Comparison of ENCODE assay signal across 8 cellular contexts in the genomic region with DNA sequence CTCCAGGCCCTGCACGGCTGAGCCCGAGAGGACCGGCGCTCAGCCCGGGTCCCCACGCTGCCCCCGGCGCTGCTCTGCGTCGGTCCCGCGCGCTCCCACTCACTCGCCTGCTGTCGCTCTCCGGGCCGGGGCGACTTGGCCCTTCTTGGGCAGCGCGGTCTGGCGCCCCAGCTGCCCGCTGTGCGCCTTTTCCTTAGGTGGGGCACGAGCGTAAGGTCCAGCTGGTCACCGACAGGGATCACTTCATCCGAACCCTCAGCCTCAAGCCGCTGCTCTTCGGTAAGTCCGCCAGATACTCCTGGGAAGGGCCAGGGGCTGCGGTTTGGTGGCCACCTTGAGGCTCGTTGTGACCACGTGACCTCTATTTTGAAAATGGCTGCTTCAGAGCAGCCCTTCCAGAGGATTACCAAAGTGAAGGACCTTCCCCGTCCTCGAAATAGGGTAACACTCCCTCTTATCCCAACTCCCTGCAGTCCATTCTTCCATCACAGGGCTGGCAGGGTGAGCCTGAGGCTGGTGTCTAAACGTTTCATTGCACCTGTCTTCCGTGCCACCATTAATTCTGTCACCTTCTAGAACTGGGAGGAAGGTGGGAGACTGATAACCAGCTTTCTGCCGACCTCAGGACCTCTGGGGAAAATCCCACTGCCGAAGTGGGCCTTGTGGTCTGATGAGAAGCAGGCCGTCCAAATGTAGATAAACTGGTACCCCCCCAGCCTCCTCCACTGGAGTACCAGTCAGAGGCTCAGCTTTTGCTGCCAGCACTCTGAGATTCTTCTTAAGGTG. TPM values are rescaled to one million over a fixed set of nuclear protein-coding genes. Genes with fewer than 3 reads are reported as not detected.
DNase-seq lines count a peak whose midpoint lies in the region; ATAC-seq and TF ChIP-seq lines count a peak whose summit lies in the region.

No MANE protein-coding gene starts in this region.

- WGBS in tibial nerve, 2 donors: 10 to 11% methylated on average over 20 to 24 of the region's 40 CpGs

- peak; percentile 33 for ATAC-seq in GM23338
- ATAC-seq in RWPE2 (ENCODE audit: low read depth): peak; percentile 9
- no peak for ATAC-seq in HG03565 (IDR thresholded peaks at IDR 0.05; ENCODE audit: unreplicated experiment)

- H3K9me2 ChIP-seq in GM23338 (ENCODE audit: insufficient read depth): no peaks in the 10 kb centered on the region

- peaks cover 6% of the 10 kb centered on the region for H4K20me1 ChIP-seq in GM23338 (replicated peaks; ENCODE audit: insufficient read depth)

- H3K4me1 ChIP-seq in GM23338 (ENCODE audit: insufficient read depth) (peaks cover 14% of the 10 kb centered on the region; the same call in 1 of the 2 replicates), RWPE2 (ENCODE audit: insufficient read depth, poor library complexity, severe bottlenecking) (no peaks in the 10 kb centered on the region), duodenal mucosa (ENCODE audit: control insufficient read depth in 1 of 2, insufficient read depth in 2 of 2, low read length in 2 of 2) (peaks cover 14 to 23% of the 10 kb centered on the region in 2 donors), mononuclear cell (ENCODE audit: insufficient read depth, low read length) (peaks cover 21% of the 10 kb centered on the region), tibial nerve (peaks cover 4 to 38% (median 18%) of the 10 kb centered on the region in 4 donors)

- peak overlapping the region; percentile 97 for H3K4me2 ChIP-seq in GM23338

- TF ChIP-seq POLR2A in tibial nerve (IDR thresholded peaks at IDR 0.05): no peak

- TF ChIP-seq EP300 in tibial nerve (IDR thresholded peaks at IDR 0.05): no peak

- H3K27ac Mint-ChIP-seq in GM23338: peak overlapping the region; percentile 92

- H3K27me3 ChIP-seq in GM23338 (ENCODE audit: insufficient read depth): no peaks in the 10 kb centered on the region
- no peaks in the 10 kb centered on the region for H3K27me3 ChIP-seq in RWPE2 (ENCODE audit: insufficient read depth, poor library complexity, severe bottlenecking)
- H3K27me3 ChIP-seq in duodenal mucosa (ENCODE audit: control insufficient read depth in 1 of 2, insufficient read depth in 2 of 2, low read length in 2 of 2): no peaks in the 10 kb centered on the region
- no peaks in the 10 kb centered on the region for H3K27me3 ChIP-seq in mononuclear cell (ENCODE audit: insufficient read depth, low read length)
- no peaks in the 10 kb centered on the region for H3K27me3 ChIP-seq in tibial nerve

- H3F3A ChIP-seq in GM23338 (replicated peaks; ENCODE audit: low read depth): no peaks in the 10 kb centered on the region

- H3K4me3 ChIP-seq in GM23338 (peak overlapping the region; percentile 91), RWPE2 (ENCODE audit: severe bottlenecking) (peak overlapping the region; percentile 74), duodenal mucosa (ENCODE audit: low read depth in 1 of 2, low read length in 2 of 2) (peak overlapping the region; percentile 90 to 91), mononuclear cell (ENCODE audit: low read length) (peak overlapping the region; percentile 73), tibial nerve (peak overlapping the region; percentile 89 to 96 (median 92))

- H3K4me3 Mint-ChIP-seq in GM23338: peak overlapping the region; percentile 91

- peaks cover 33% of the 10 kb centered on the region for H3K36me3 Mint-ChIP-seq in GM23338 (ENCODE audit: low read depth)

- H3K79me2 ChIP-seq in GM23338 (replicated peaks; ENCODE audit: insufficient read depth): peaks cover 18% of the 10 kb centered on the region

- H3K9me3 Mint-ChIP-seq in GM23338: no peaks in the 10 kb centered on the region

- DNase-seq in NCI-H146 (lab: John Stamatoyannopoulos, UW): peak; percentile 23
- no peak for DNase-seq in NCI-H146 treated with DMSO at 0.1 percent for 48 hours (lab: John Stamatoyannopoulos, UW; ENCODE audit: unreplicated experiment)
- DNase-seq in GM23338 (ENCODE audit: low spot score): peak; percentile 70
- DNase-seq in RWPE2 (ENCODE audit: low spot score): no peak
- no peak for DNase-seq in tibial nerve (ENCODE audit: low spot score in 2 of 2)

- peak overlapping the region; percentile 68 to 74 for H3K9ac ChIP-seq in duodenal mucosa (ENCODE audit: low read depth in 1 of 2, low read length in 2 of 2)

- TF ChIP-seq CTCF in GM23338 (conservative IDR thresholded peaks at IDR 0.05; ENCODE audit: low read depth in 2 of 2) (no peak), RWPE2 (IDR thresholded peaks at IDR 0.05; ENCODE audit: poor library complexity, severe bottlenecking) (no peak), tibial nerve (IDR thresholded peaks at IDR 0.05) (no peak)

- peaks cover 24% of the 10 kb centered on the region for H3K27me3 Mint-ChIP-seq in GM23338 (ENCODE audit: insufficient read depth, low read depth, poor library complexity)

- H3K4me1 Mint-ChIP-seq in GM23338: peaks cover 19% of the 10 kb centered on the region

- H3K9me3 ChIP-seq in RWPE2 (ENCODE audit: severe bottlenecking) (no peaks in the 10 kb centered on the region), duodenal mucosa (ENCODE audit: control insufficient read depth in 1 of 2, low read length in 2 of 2) (no peaks in the 10 kb centered on the region), mononuclear cell (ENCODE audit: low read depth, low read length) (no peaks in the 10 kb centered on the region), tibial nerve (no peaks in the 10 kb centered on the region)

- H3K36me3 ChIP-seq in GM23338 (ENCODE audit: insufficient read depth): no peaks in the 10 kb centered on the region
- H3K36me3 ChIP-seq in RWPE2 (ENCODE audit: low read depth): no peaks in the 10 kb centered on the region
- H3K36me3 ChIP-seq in duodenal mucosa (ENCODE audit: control insufficient read depth in 1 of 2, insufficient read depth in 2 of 2, low read length in 2 of 2): peaks cover 0 to 14% of the 10 kb centered on the region in 2 donors
- peaks cover 0 to 29% (median 0%) of the 10 kb centered on the region in 3 donors for H3K36me3 ChIP-seq in tibial nerve

- peak overlapping the region; percentile 52; the same call in 1 of the 2 replicates for H3K27ac ChIP-seq in GM23338 (ENCODE audit: low read depth)
- peak overlapping the region; percentile 74 for H3K27ac ChIP-seq in RWPE2 (ENCODE audit: poor library complexity, severe bottlenecking)
- peak overlapping the region; percentile 83 for H3K27ac ChIP-seq in duodenal mucosa (ENCODE audit: low read depth, low read length)
- peak overlapping the region; percentile 86 to 98 (median 94) for H3K27ac ChIP-seq in tibial nerve

- peak overlapping the region; percentile 97 for H2AFZ ChIP-seq in GM23338

TF ChIP-seq in GM23338, 12 proteins besides CTCF, POLR2A, EP300 and RAD21:
- no peak for TF ChIP-seq CREB1 (CRISPR knock-in tag; IDR thresholded peaks at IDR 0.05; ENCODE audit: low read depth)
- TF ChIP-seq POLR2AphosphoS5 (IDR thresholded peaks at IDR 0.05; ENCODE audit: low read depth): peak; percentile 53

RNA-seq across cellular contexts. Expression of gene P4HTM, which starts 0.8 kb away (rescaled TPM):
- 22.1 and 28.7 TPM in 2 replicates for total RNA-seq in GM23338 (2014; rRNA removed; shearing (Covaris generic))
- polyA plus RNA-seq in GM23338 (2016; fragmentation: Nextera tagmentation; extraction: Ambion mirVana): 15.9 and 17.9 TPM in 2 replicates
- 18.6 TPM for total RNA-seq in mononuclear cell
- 10 to 100 TPM; 76.4 to 99.0 (median 88.8) TPM for total RNA-seq in tibial nerve

RNA-seq across cellular contexts. Expression of gene WDR6, which starts 16.4 kb away (rescaled TPM):
- 151 and 156 TPM in 2 replicates for total RNA-seq in GM23338 (2014; rRNA removed; shearing (Covaris generic))
- polyA plus RNA-seq in GM23338 (2016; fragmentation: Nextera tagmentation; extraction: Ambion mirVana): 76.5 and 83.7 TPM in 2 replicates
- total RNA-seq in mononuclear cell (31.9 TPM), tibial nerve (100 to 1,000 TPM in 3 of 4 donors, 10 to 100 TPM in 1; 95.3 to 138 (median 117) TPM)

RNA-seq across cellular contexts. Expression of gene DALRD3, which starts 27.6 kb away (rescaled TPM):
- 38.0 and 57.7 TPM in 2 replicates for total RNA-seq in GM23338 (2014; rRNA removed; shearing (Covaris generic))
- 31.0 and 31.3 TPM in 2 replicates for polyA plus RNA-seq in GM23338 (2016; fragmentation: Nextera tagmentation; extraction: Ambion mirVana)
- total RNA-seq in mononuclear cell: 16.3 TPM
- total RNA-seq in tibial nerve: 10 to 100 TPM; 35.7 to 48.6 (median 43.8) TPM

RNA-seq across cellular contexts. Expression of gene NDUFAF3, which starts 31.1 kb away (rescaled TPM):
- 32.3 and 49.9 TPM in 2 replicates for total RNA-seq in GM23338 (2014; rRNA removed; shearing (Covaris generic))
- 118 and 122 TPM in 2 replicates for polyA plus RNA-seq in GM23338 (2016; fragmentation: Nextera tagmentation; extraction: Ambion mirVana)
- total RNA-seq in mononuclear cell (27.9 TPM), tibial nerve (100 to 1,000 TPM; 116 to 122 (median 118) TPM)

RNA-seq across cellular contexts. Expression of gene IMPDH2, which starts 38.4 kb away (rescaled TPM):
- 297 and 314 TPM in 2 replicates for total RNA-seq in GM23338 (2014; rRNA removed; shearing (Covaris generic))
- 198 and 216 TPM in 2 replicates for polyA plus RNA-seq in GM23338 (2016; fragmentation: Nextera tagmentation; extraction: Ambion mirVana)
- total RNA-seq in mononuclear cell (81.5 TPM), tibial nerve (100 to 1,000 TPM; 108 to 156 (median 128) TPM)

Comparison
In these comparisons a context has a peak if more than half of its experiments do, and no peak if none do; other contexts are left out.
1. DNase-seq: peak in NCI-H146 (single experiment) and GM23338 (single experiment); none in NCI-H146 treated with DMSO at 0.1 percent for 48 hours (single experiment), RWPE2 (single experiment) and tibial nerve (0 of 2).
2. Peak in every context shown above with its lines, with median percentiles within 50 percentile points of each other: H3K27ac ChIP-seq and H3K4me3 ChIP-seq.